In the genomic region with DNA sequence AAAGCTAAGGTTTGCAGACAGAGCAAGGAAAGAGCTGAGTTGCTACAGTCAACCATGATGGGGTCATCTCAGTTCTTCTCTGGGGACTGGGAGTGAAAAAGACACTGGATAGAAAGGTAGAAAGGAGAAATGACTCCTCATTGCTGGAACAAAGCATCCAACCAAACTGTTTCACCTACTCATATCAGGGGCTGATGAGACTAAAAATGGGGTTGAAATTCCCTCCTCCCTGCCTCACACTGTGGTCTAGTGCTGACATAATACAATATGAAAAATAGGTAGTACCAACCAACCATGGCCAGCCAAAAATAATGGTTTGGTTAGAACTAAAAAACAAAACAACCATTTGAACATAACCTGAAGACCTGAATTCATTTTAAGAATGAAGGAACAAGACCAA, we compare ENCODE assay signal across 32 cellular contexts.
"Had no signal": no experiment of that assay in that cellular context is flagged by ENCODE, and none has a peak within 500 bp of the region (broad histone marks: within the 10 kb centered on the region; RNA-seq: fewer than 3 reads in every experiment).

No MANE protein-coding gene starts in this region.

- H3K4me3 Mint-ChIP-seq: activated B cell treated with CpG ODN at 0.5 μM for 24 hours; activated CD4-positive, alpha-beta memory T cell treated with anti-CD3 and anti-CD28 coated beads, Interleukin-2, amount 10 ng/mL, durations not matched to agents 7 days and 5 days; activated CD4-positive, alpha-beta T cell treated with anti-CD3 and anti-CD28 coated beads, Interleukin-2, amount 10 ng/mL, durations not matched to agents 24 days and 14 days; activated CD8-positive, alpha-beta memory T cell treated with anti-CD3 and anti-CD28 coated beads, Interleukin-2, amount 10 ng/mL, durations not matched to agents 7 days and 5 days; activated CD8-positive, alpha-beta T cell treated with anti-CD3 and anti-CD28 coated beads, Interleukin-2, amount 10 ng/mL, durations not matched to agents 7 days and 5 days; activated naive CD4-positive, alpha-beta T cell treated with anti-CD3 and anti-CD28 coated beads, Interleukin-2, amount 10 ng/mL, durations not matched to agents 7 days and 5 days; activated naive CD4-positive, alpha-beta T cell treated with anti-CD3 and anti-CD28 coated beads, Interleukin-2, amount 50 U/mL, for 24 hours; activated naive CD8-positive, alpha-beta T cell; activated naive CD8-positive, alpha-beta T cell treated with anti-CD3 and anti-CD28 coated beads, Interleukin-2, amount 10 ng/mL, durations not matched to agents 7 days and 5 days; activated naive CD8-positive, alpha-beta T cell treated with anti-CD3 and anti-CD28 coated beads, Interleukin-2, amount 50 U/mL, for 24 hours; activated T-cell treated with anti-CD3 and anti-CD28 coated beads, Interleukin-2, amount 50 U/mL, for 24 hours; brain; T-helper 1 cell treated with Interleukin-12 subunit alpha and Interleukin-12 subunit beta and Interleukin-4 antibody, amounts not matched to agents 30 μg/mL and 1 μg/mL, for 36 hours; T-helper 2 cell treated with Interferon-gamma antibody and Interleukin-4, amounts not matched to agents 5 μg/mL and 100 μg/mL, for 36 hours had no signal

- DNase-seq: activated B cell treated with CpG ODN at 0.5 μM for 24 hours; activated CD4-positive, alpha-beta memory T cell treated with anti-CD3 and anti-CD28 coated beads, Interleukin-2, amount 10 ng/mL, durations not matched to agents 7 days and 5 days; activated CD4-positive, alpha-beta T cell treated with anti-CD3 and anti-CD28 coated beads for 4 hours; activated CD4-positive, alpha-beta T cell treated with anti-CD3 and anti-CD28 coated beads, Interleukin-2, amount 10 ng/mL, durations not matched to agents 24 days and 14 days; activated CD4-positive, alpha-beta T cell treated with anti-CD3 and anti-CD28 coated beads, Interleukin-2, amount 50 U/mL, for 48 hours; activated CD4-positive, CD25-positive, alpha-beta regulatory T cell treated with anti-CD3 and anti-CD28 coated beads, Interleukin-2, amount 50 U/mL, for 72 hours; activated CD8-positive, alpha-beta memory T cell treated with anti-CD3 and anti-CD28 coated beads for 24 hours; activated CD8-positive, alpha-beta memory T cell treated with anti-CD3 and anti-CD28 coated beads, Interleukin-2, amount 10 ng/mL, durations not matched to agents 7 days and 5 days; activated CD8-positive, alpha-beta memory T cell treated with anti-CD3 and anti-CD28 coated beads, Interleukin-2, amount 50 U/mL, for 48 hours; activated CD8-positive, alpha-beta T cell treated with anti-CD3 and anti-CD28 coated beads, Interleukin-2, amount 10 ng/mL, durations not matched to agents 7 days and 5 days; activated effector memory CD4-positive, alpha-beta T cell treated with Interleukin-2 at 50 U/mL for 16 hours; activated gamma-delta T cell; activated naive CD4-positive, alpha-beta T cell treated with anti-CD3 and anti-CD28 coated beads, Interleukin-2, amount 10 ng/mL, durations not matched to agents 7 days and 5 days; activated naive CD4-positive, alpha-beta T cell treated with Interleukin-2 at 50 U/mL for 16 hours; activated naive CD8-positive, alpha-beta T cell treated with anti-CD3 and anti-CD28 coated beads, Interleukin-2, amount 10 ng/mL, durations not matched to agents 7 days and 5 days; activated naive CD8-positive, alpha-beta T cell treated with anti-CD3 and anti-CD28 coated beads, Interleukin-2, amount 50 U/mL, for 24 hours; activated T-cell treated with anti-CD3 and anti-CD28 coated beads, Interleukin-2, amount 50 U/mL, for 24 hours; activated T-cell treated with anti-CD3 and anti-CD28 coated beads, Interleukin-2, amount 50 U/mL, for 48 hours; amygdala; anterior cingulate cortex; central memory CD4-positive, alpha-beta T cell; T-helper 2 cell; T-helper 9 cell had no signal

- H3K9me3 ChIP-seq: ascending aorta had no signal

- H3K4me1 Mint-ChIP-seq: activated CD4-positive, alpha-beta memory T cell treated with anti-CD3 and anti-CD28 coated beads, Interleukin-2, amount 10 ng/mL, durations not matched to agents 7 days and 5 days; activated CD4-positive, alpha-beta T cell treated with anti-CD3 and anti-CD28 coated beads, Interleukin-2, amount 10 ng/mL, durations not matched to agents 24 days and 14 days; activated CD8-positive, alpha-beta memory T cell treated with anti-CD3 and anti-CD28 coated beads, Interleukin-2, amount 10 ng/mL, durations not matched to agents 7 days and 5 days had no signal

- H3K27me3 ChIP-seq: ascending aorta, cardiac muscle cell had no signal

- ATAC-seq: activated CD8-positive, alpha-beta memory T cell treated with anti-CD3 and anti-CD28 coated beads, Interleukin-2, amount 10 ng/mL, durations not matched to agents 7 days and 5 days; activated CD8-positive, alpha-beta T cell treated with anti-CD3 and anti-CD28 coated beads, Interleukin-2, amount 10 ng/mL, durations not matched to agents 7 days and 5 days; activated naive CD8-positive, alpha-beta T cell treated with anti-CD3 and anti-CD28 coated beads, Interleukin-2, amount 50 U/mL, for 24 hours had no signal

- H3K4me1 ChIP-seq: ascending aorta had no signal

- H3K4me3 ChIP-seq: ascending aorta, cardiac muscle cell had no signal

- H3K27ac Mint-ChIP-seq: activated B cell treated with CpG ODN at 0.5 μM for 24 hours; activated CD4-positive, alpha-beta memory T cell treated with anti-CD3 and anti-CD28 coated beads, Interleukin-2, amount 10 ng/mL, durations not matched to agents 7 days and 5 days; activated CD4-positive, alpha-beta T cell treated with anti-CD3 and anti-CD28 coated beads, Interleukin-2, amount 10 ng/mL, durations not matched to agents 24 days and 14 days; activated CD8-positive, alpha-beta memory T cell treated with anti-CD3 and anti-CD28 coated beads, Interleukin-2, amount 10 ng/mL, durations not matched to agents 7 days and 5 days; activated CD8-positive, alpha-beta T cell treated with anti-CD3 and anti-CD28 coated beads, Interleukin-2, amount 10 ng/mL, durations not matched to agents 7 days and 5 days; activated naive CD4-positive, alpha-beta T cell treated with anti-CD3 and anti-CD28 coated beads, Interleukin-2, amount 10 ng/mL, durations not matched to agents 7 days and 5 days; activated naive CD4-positive, alpha-beta T cell treated with anti-CD3 and anti-CD28 coated beads, Interleukin-2, amount 50 U/mL, for 24 hours; activated naive CD8-positive, alpha-beta T cell; activated naive CD8-positive, alpha-beta T cell treated with anti-CD3 and anti-CD28 coated beads, Interleukin-2, amount 10 ng/mL, durations not matched to agents 7 days and 5 days; activated naive CD8-positive, alpha-beta T cell treated with anti-CD3 and anti-CD28 coated beads, Interleukin-2, amount 50 U/mL, for 24 hours; activated T-cell treated with anti-CD3 and anti-CD28 coated beads, Interleukin-2, amount 50 U/mL, for 24 hours; activated T-helper 2 cell treated with anti-CD3 and anti-CD28 coated beads, Interferon-gamma antibody, Interleukin-2, Interleukin-4, amounts not matched to agents 10 μg/mL and 5 μg/mL and 100 μg/mL, durations not matched to agents 14 hours and 24 hours and 36 hours; brain; T-helper 1 cell treated with Interleukin-12 subunit alpha and Interleukin-12 subunit beta and Interleukin-4 antibody, amounts not matched to agents 30 μg/mL and 1 μg/mL, for 36 hours; T-helper 2 cell treated with Interferon-gamma antibody and Interleukin-4, amounts not matched to agents 5 μg/mL and 100 μg/mL, for 36 hours had no signal

- H3K27ac ChIP-seq: ascending aorta, cardiac muscle cell, VCaP had no signal

- H3K9me3 Mint-ChIP-seq: activated naive CD4-positive, alpha-beta T cell treated with anti-CD3 and anti-CD28 coated beads, Interleukin-2, amount 50 U/mL, for 24 hours; activated naive CD8-positive, alpha-beta T cell treated with anti-CD3 and anti-CD28 coated beads, Interleukin-2, amount 50 U/mL, for 24 hours; activated T-helper 2 cell treated with anti-CD3 and anti-CD28 coated beads, Interferon-gamma antibody, Interleukin-2, Interleukin-4, amounts not matched to agents 10 μg/mL and 5 μg/mL and 100 μg/mL, durations not matched to agents 14 hours and 24 hours and 36 hours; T-helper 2 cell treated with Interferon-gamma antibody and Interleukin-4, amounts not matched to agents 5 μg/mL and 100 μg/mL, for 36 hours had no signal

- H3K36me3 ChIP-seq: ascending aorta had no signal

- H3K27me3 Mint-ChIP-seq: activated B cell treated with CpG ODN at 0.5 μM for 24 hours had no signal
